In genomic region chr3:150757768-150758167, GRCh38 we compare ENCODE assay signal across 16 cellular contexts. TPM values are rescaled to one million over a fixed set of nuclear protein-coding genes. Genes with fewer than 3 reads are reported as not detected.
DNase-seq lines count a peak whose midpoint lies in the region; ATAC-seq, FAIRE-seq and TF ChIP-seq lines count a peak whose summit lies in the region.
"Had no signal": no experiment of that assay in that cellular context is flagged by ENCODE, and none has a peak within 500 bp of the region (broad histone marks: within the 10 kb centered on the region; RNA-seq: fewer than 3 reads in every experiment).

No MANE protein-coding gene starts in this region.

- H3K4me1 ChIP-seq in HepG2 (ENCODE audit: insufficient read depth, low read length) = peaks cover 72% of the 10 kb centered on the region
- H3K4me1 ChIP-seq in tibial artery = peaks cover 3 to 84% (median 48%) of the 10 kb centered on the region in 4 donors
- peaks cover 0 to 11% of the 10 kb centered on the region in 2 experiments; a peak in 2 of 4 replicates for H3K4me1 ChIP-seq in SK-N-SH (ENCODE audit: control insufficient read depth in 1 of 2, insufficient read depth in 2 of 2, low read depth in 1 of 2, low read length in 1 of 2)

- in situ Hi-C loops in HepG2 (cut with HindIII; ENCODE audit: extremely low pct_ligation_motif_present, low pct_unique_long_range_greater_than_20kb) = no loop called here

- TF ChIP-seq EP300 in HepG2 (IDR thresholded peaks at IDR 0.05; ENCODE audit: low read depth in 2 of 2, low read length in 2 of 2) = no peak
- no peak for TF ChIP-seq EP300 in HepG2 (CRISPR knock-in tag; IDR thresholded peaks at IDR 0.05; ENCODE audit: borderline replicate concordance)
- no peak for TF ChIP-seq EP300 in SK-N-SH (IDR thresholded peaks at IDR 0.05; ENCODE audit: borderline replicate concordance in 1 of 2, low read depth in 1 of 2, low read length in 1 of 2)

- H3K4me1 Mint-ChIP-seq in activated naive CD4-positive, alpha-beta T cell treated with anti-CD3 and anti-CD28 coated beads for 36 hours (ENCODE audit: low read depth) = peaks cover 58% of the 10 kb centered on the region
- peaks cover 64% of the 10 kb centered on the region for H3K4me1 Mint-ChIP-seq in activated CD4-positive, alpha-beta memory T cell treated with anti-CD3 and anti-CD28 coated beads for 36 hours (ENCODE audit: low read depth)

- H3K27ac ChIP-seq in HepG2 (ENCODE audit: extremely low read length, insufficient read depth, low read length) (peak overlapping the region; percentile 62), tibial artery (peak overlapping the region; percentile 69 to 99), SK-N-SH (ENCODE audit: low read depth in 2 of 2, low read length in 1 of 2) (no peak overlapping the region)
- H3K27ac ChIP-seq: left ventricle myocardium inferior, SJSA1 had no signal

- H3K79me2 ChIP-seq in HepG2 (ENCODE audit: insufficient read depth, low read length) = peaks cover 93% of the 10 kb centered on the region
- H3K79me2 ChIP-seq in SK-N-SH (ENCODE audit: insufficient read depth) = peaks cover 93% of the 10 kb centered on the region

- CTCF ChIA-PET in activated naive CD4-positive, alpha-beta T cell treated with anti-CD3 and anti-CD28 coated beads for 36 hours (lab: Charles Lee) = no interaction called here
- CTCF ChIA-PET in activated CD4-positive, alpha-beta memory T cell treated with anti-CD3 and anti-CD28 coated beads for 36 hours (lab: Charles Lee) = interaction anchor here (0.6 to 1.0 kb wide), 3 partner anchors 19 to 338 kb away, joined by 3 read pairs; no protein-coding TSS in a partner anchor
- CTCF ChIA-PET in HepG2 (lab: Yijun Ruan, JAX; ENCODE audit: low intra/inter-chr PET ratio, low total read pairs) = no interaction called here
- CTCF ChIA-PET in SK-N-SH (lab: Yijun Ruan, JAX) = interaction anchor here (0.7 to 2.2 kb wide), 4 partner anchors 9 to 36 kb away, joined by 3 to 7 read pairs (median 4); no protein-coding TSS in a partner anchor

- H3K36me3 Mint-ChIP-seq in activated naive CD4-positive, alpha-beta T cell treated with anti-CD3 and anti-CD28 coated beads for 36 hours (ENCODE audit: low read depth) = peaks cover 80% of the 10 kb centered on the region
- H3K36me3 Mint-ChIP-seq in activated CD4-positive, alpha-beta memory T cell treated with anti-CD3 and anti-CD28 coated beads for 36 hours = peaks cover 84% of the 10 kb centered on the region

- H3K36me3 ChIP-seq in HepG2 (replicated peaks in 1 of 2; ENCODE audit: control insufficient read depth in 1 of 2, insufficient read depth in 2 of 2, low read length in 2 of 2) = peaks cover 10 to 37% of the 10 kb centered on the region in 2 experiments
- no peaks in the 10 kb centered on the region for H3K36me3 ChIP-seq in tibial artery
- H3K36me3 ChIP-seq in SK-N-SH (replicated peaks in 1 of 2; ENCODE audit: control insufficient read depth in 1 of 2, insufficient read depth in 2 of 2, low read length in 1 of 2) = peaks cover 4 to 6% of the 10 kb centered on the region in 2 experiments

- H3K27me3 Mint-ChIP-seq in activated naive CD4-positive, alpha-beta T cell treated with anti-CD3 and anti-CD28 coated beads for 36 hours (ENCODE audit: low read depth) = no peaks in the 10 kb centered on the region
- no peaks in the 10 kb centered on the region for H3K27me3 Mint-ChIP-seq in activated CD4-positive, alpha-beta memory T cell treated with anti-CD3 and anti-CD28 coated beads for 36 hours

- no peak for DNase-seq in activated naive CD4-positive, alpha-beta T cell treated with anti-CD3 and anti-CD28 coated beads for 36 hours
- no peak for DNase-seq in activated naive CD4-positive, alpha-beta T cell (lab: John Stamatoyannopoulos, UW)
- no peak for DNase-seq in activated CD4-positive, alpha-beta memory T cell treated with anti-CD3 and anti-CD28 coated beads for 36 hours
- DNase-seq in HepG2 (ENCODE audit: low spot score) (no peak), tibial artery (no peak), SK-N-SH (no peak), foreskin melanocyte (no peak)
- DNase-seq: DMS79, esophagus squamous epithelium, left ventricle myocardium inferior, NCI-H187, NCI-H510A treated with DMSO at 0.1 percent for 48 hours, OCI-M1 had no signal

- H3K4me3 Mint-ChIP-seq in activated naive CD4-positive, alpha-beta T cell treated with anti-CD3 and anti-CD28 coated beads for 36 hours = peak overlapping the region; percentile 93
- H3K4me3 Mint-ChIP-seq in activated CD4-positive, alpha-beta memory T cell treated with anti-CD3 and anti-CD28 coated beads for 36 hours = peak overlapping the region; percentile 76

- H3K9me3 ChIP-seq in HepG2 (ENCODE audit: low read length) (no peaks in the 10 kb centered on the region), tibial artery (no peaks in the 10 kb centered on the region), SK-N-SH (no peaks in the 10 kb centered on the region)
- H3K9me3 ChIP-seq: esophagus squamous epithelium, left ventricle myocardium inferior, SJSA1 had no signal

- H3K27ac Mint-ChIP-seq in activated naive CD4-positive, alpha-beta T cell treated with anti-CD3 and anti-CD28 coated beads for 36 hours = peak overlapping the region; percentile 99
- H3K27ac Mint-ChIP-seq in activated CD4-positive, alpha-beta memory T cell treated with anti-CD3 and anti-CD28 coated beads for 36 hours = peak overlapping the region; percentile 93

- H3K9ac ChIP-seq in HepG2 (ENCODE audit: insufficient read depth, low read depth, low read length) = peak overlapping the region; percentile 31; the same call in 1 of the 2 replicates
- no peak overlapping the region for H3K9ac ChIP-seq in SK-N-SH

- no peak for ATAC-seq in HepG2
- ATAC-seq in activated CD4-positive, CD25-positive, alpha-beta regulatory T cell treated with anti-CD3 and anti-CD28 coated beads, Interleukin-2, amount 50 U/mL, for 24 hours = no peak

- H4K20me1 ChIP-seq in HepG2 (ENCODE audit: insufficient read depth, low read length) = peaks cover 69% of the 10 kb centered on the region
- H4K20me1 ChIP-seq in SK-N-SH (ENCODE audit: insufficient read depth) = peaks cover 53% of the 10 kb centered on the region

- H3K4me2 ChIP-seq in HepG2 (ENCODE audit: low read depth, low read length) (peak overlapping the region; percentile 75), SK-N-SH (no peak overlapping the region)

- H3K27me3 ChIP-seq in HepG2 (ENCODE audit: control insufficient read depth in 1 of 2, insufficient read depth in 2 of 2, low read length in 2 of 2) (no peaks in the 10 kb centered on the region; a peak in 2 of 5 replicates), tibial artery (no peaks in the 10 kb centered on the region), SK-N-SH (ENCODE audit: insufficient read depth) (no peaks in the 10 kb centered on the region)
- H3K27me3 ChIP-seq: esophagus squamous epithelium, SJSA1 had no signal

- no peaks in the 10 kb centered on the region for H3F3A ChIP-seq in SK-N-SH (replicated peaks; ENCODE audit: insufficient read depth)

- TF ChIP-seq CTCF in HepG2 (CRISPR knock-in tag; IDR thresholded peaks at IDR 0.05) (no peak), tibial artery (IDR thresholded peaks at IDR 0.05) (no peak), SK-N-SH (IDR thresholded peaks at IDR 0.05) (no peak)

- TF ChIP-seq POLR2A in HepG2 (IDR thresholded peaks at IDR 0.05; ENCODE audit: insufficient read depth in 1 of 2, low read depth in 2 of 2, low read length in 2 of 2) = peak in 1 of 2 experiments; percentile 24; a peak in 1 of 4 replicates

- intact Hi-C loops in activated naive CD4-positive, alpha-beta T cell treated with anti-CD3 and anti-CD28 coated beads for 36 hours (cut with micrococcal nuclease) = no loop called here
- intact Hi-C loops in activated CD4-positive, alpha-beta memory T cell treated with anti-CD3 and anti-CD28 coated beads for 36 hours (cut with micrococcal nuclease) = no loop called here
- intact Hi-C loops in HepG2 (cut with micrococcal nuclease; ENCODE audit: unreplicated experiment) (no loop called here), tibial artery (cut with DNase I; ENCODE audit: low total_unique reads) (no loop called here)

- POLR2A ChIA-PET in activated CD4-positive, alpha-beta memory T cell treated with anti-CD3 and anti-CD28 coated beads for 36 hours (lab: Charles Lee) = interaction anchor here (0.6 to 9.1 kb wide), 3 partner anchors 17 to 520 kb away, joined by 5 to 140 read pairs (median 35); no protein-coding TSS in a partner anchor
- POLR2A ChIA-PET in HepG2 (lab: Yijun Ruan, JAX) (interaction anchor here (0.8 to 1.9 kb wide), 5 partner anchors 8 to 22 kb away, joined by 3 to 5 read pairs (median 4); no protein-coding TSS in a partner anchor), SK-N-SH (lab: Yijun Ruan, JAX) (no interaction called here)

- peak overlapping the region; percentile 8 to 27 (median 8); a peak in 4 of 6 replicates for H3K4me3 ChIP-seq in HepG2 (replicated peaks in 1 of 3; ENCODE audit: insufficient read depth in 1 of 3, low read depth in 2 of 3, low read length in 3 of 3)
- no peak overlapping the region for H3K4me3 ChIP-seq in tibial artery
- no peak overlapping the region for H3K4me3 ChIP-seq in SK-N-SH (ENCODE audit: low read depth in 2 of 2, low read length in 1 of 2)
- H3K4me3 ChIP-seq: esophagus squamous epithelium, left ventricle myocardium inferior, SJSA1 had no signal

- TF ChIP-seq RAD21 in HepG2 (CRISPR knock-in tag; IDR thresholded peaks at IDR 0.05) (no peak), SK-N-SH (IDR thresholded peaks at IDR 0.05; ENCODE audit: low read length) (no peak)

- peak; percentile 4 for FAIRE-seq in HepG2 (lab: Jason Lieb, UNC)

- H3K9me2 ChIP-seq in SK-N-SH = no peaks in the 10 kb centered on the region

- no TSS peak for BruUV-seq in HepG2 (replicated peaks; lab: Mats Ljungman, UMichigan)

- no peak overlapping the region for H2AFZ ChIP-seq in HepG2 (ENCODE audit: low read length)
- H2AFZ ChIP-seq in SK-N-SH (ENCODE audit: low read depth) = no peak overlapping the region

- H3K9me3 Mint-ChIP-seq in activated naive CD4-positive, alpha-beta T cell treated with anti-CD3 and anti-CD28 coated beads for 36 hours = no peaks in the 10 kb centered on the region
- no peaks in the 10 kb centered on the region for H3K9me3 Mint-ChIP-seq in activated CD4-positive, alpha-beta memory T cell treated with anti-CD3 and anti-CD28 coated beads for 36 hours
- H3K9me3 Mint-ChIP-seq: neural crest cell had no signal

RNA-seq across cellular contexts. Expression of gene SIAH2, which starts 5.2 kb away (rescaled TPM):
- 10 to 100 TPM; 67.1 to 68.8 TPM for total RNA-seq in activated naive CD4-positive, alpha-beta T cell treated with anti-CD3 and anti-CD28 coated beads for 36 hours
- 10 to 100 TPM; 74.0 to 74.9 TPM for total RNA-seq in activated CD4-positive, alpha-beta memory T cell treated with anti-CD3 and anti-CD28 coated beads for 36 hours
- total RNA-seq in HepG2 (2016; rRNA removed; fragmentation: Illumina TruSeq; extraction: Trizol) = 71.8 and 79.5 TPM in 2 replicates
- total RNA-seq in HepG2 (2016; cell fraction: cytosol; rRNA removed; fragmentation: Illumina TruSeq; extraction: Trizol; ENCODE audit: low read depth) = 41.9 and 49.0 TPM in 2 replicates
- total RNA-seq in HepG2 (2016; cell fraction: insoluble cytoplasmic fraction; rRNA removed; fragmentation: Illumina TruSeq; extraction: Trizol) = 64.5 and 73.0 TPM in 2 replicates
- 102 and 124 TPM in 2 replicates for total RNA-seq in HepG2 (2016; cell fraction: membrane; rRNA removed; fragmentation: Illumina TruSeq; extraction: Trizol)
- 38.0 and 42.7 TPM in 2 replicates for total RNA-seq in HepG2 (2016; cell fraction: nucleus; rRNA removed; fragmentation: Illumina TruSeq; extraction: Trizol)
- polyA plus RNA-seq in HepG2 (2011; rRNA removed) = 117 and 140 TPM in 2 replicates
- polyA plus RNA-seq in HepG2 (2011; cell fraction: cytosol; rRNA removed) = 63.7 and 115 TPM in 2 replicates
- 132 and 149 TPM in 2 replicates for polyA plus RNA-seq in HepG2 (2011; cell fraction: nucleus; rRNA removed)
- polyA plus RNA-seq in HepG2 (2012) = 62.2 and 69.8 TPM in 2 replicates
- 51.8 and 68.8 TPM in 2 replicates for polyA plus RNA-seq in HepG2 (2016; cell fraction: cytosol; fragmentation: Illumina TruSeq; extraction: Trizol; ENCODE audit: low read depth)
- 103 and 110 TPM in 2 replicates for polyA plus RNA-seq in HepG2 (2016; cell fraction: insoluble cytoplasmic fraction; fragmentation: Illumina TruSeq; extraction: Trizol; ENCODE audit: low read depth)
- 106 and 126 TPM in 2 replicates for polyA plus RNA-seq in HepG2 (2016; cell fraction: membrane; fragmentation: Illumina TruSeq; extraction: Trizol; ENCODE audit: low read depth)
- 70.3 and 71.0 TPM in 2 replicates for polyA plus RNA-seq in HepG2 (2016; cell fraction: nucleus; fragmentation: Illumina TruSeq; extraction: Trizol; ENCODE audit: insufficient read depth, low read depth)
- polyA minus RNA-seq in HepG2 (2011; rRNA and poly(A)+ RNA removed; ENCODE audit: low replicate concordance) = 134 and 280 TPM in 2 replicates
- 79.8 and 91.3 TPM in 2 replicates for polyA minus RNA-seq in HepG2 (2011; cell fraction: cytosol; rRNA and poly(A)+ RNA removed)
- 24.6 and 28.0 TPM in 2 replicates for polyA minus RNA-seq in HepG2 (2011; cell fraction: nucleus; rRNA and poly(A)+ RNA removed)
- polyA plus RNA-seq in SK-N-SH (2012; rRNA removed) = 13.5 and 18.4 TPM in 2 replicates
- 10.8 and 11.7 TPM in 2 replicates for polyA plus RNA-seq in SK-N-SH (2012; cell fraction: cytosol; rRNA removed)
- 18.8 and 34.3 TPM in 2 replicates for polyA plus RNA-seq in SK-N-SH (2012; cell fraction: nucleus; rRNA removed)

RNA-seq across cellular contexts. Expression of gene ERICH6, which starts 54.0 kb away (rescaled TPM):
- total RNA-seq in activated naive CD4-positive, alpha-beta T cell treated with anti-CD3 and anti-CD28 coated beads for 36 hours = not detected
- total RNA-seq in activated CD4-positive, alpha-beta memory T cell treated with anti-CD3 and anti-CD28 coated beads for 36 hours = not detected
- total RNA-seq in HepG2 (2016; rRNA removed; fragmentation: Illumina TruSeq; extraction: Trizol) = not detected in 2 replicates
- 0.18 TPM in 1 of 2 replicates, not detected in the other for total RNA-seq in HepG2 (2016; cell fraction: cytosol; rRNA removed; fragmentation: Illumina TruSeq; extraction: Trizol; ENCODE audit: low read depth)
- 0.09 TPM in 1 of 2 replicates, not detected in the other for total RNA-seq in HepG2 (2016; cell fraction: insoluble cytoplasmic fraction; rRNA removed; fragmentation: Illumina TruSeq; extraction: Trizol)
- total RNA-seq in HepG2 (2016; cell fraction: membrane; rRNA removed; fragmentation: Illumina TruSeq; extraction: Trizol) = 0.15 TPM in 1 of 2 replicates, not detected in the other
- total RNA-seq in HepG2 (2016; cell fraction: nucleus; rRNA removed; fragmentation: Illumina TruSeq; extraction: Trizol) = 0.28 TPM in 1 of 2 replicates, not detected in the other
- polyA plus RNA-seq in HepG2 (2011; rRNA removed) (0.03 TPM in 1 of 2 replicates, not detected in the other), SK-N-SH (2012; rRNA removed) (0.08 and 0.21 TPM in 2 replicates)
- polyA plus RNA-seq in HepG2 (2011; cell fraction: cytosol; rRNA removed) = 0.03 and 0.18 TPM in 2 replicates
- 0.10 and 0.48 TPM in 2 replicates for polyA plus RNA-seq in HepG2 (2011; cell fraction: nucleus; rRNA removed)
- polyA plus RNA-seq in HepG2 (2012) = 0.15 TPM in 1 of 2 replicates, not detected in the other
- polyA plus RNA-seq in HepG2 (2016; cell fraction: cytosol; fragmentation: Illumina TruSeq; extraction: Trizol; ENCODE audit: low read depth) = not detected in 2 replicates
- polyA plus RNA-seq in HepG2 (2016; cell fraction: insoluble cytoplasmic fraction; fragmentation: Illumina TruSeq; extraction: Trizol; ENCODE audit: low read depth) = not detected in 2 replicates
- not detected in 2 replicates for polyA plus RNA-seq in HepG2 (2016; cell fraction: membrane; fragmentation: Illumina TruSeq; extraction: Trizol; ENCODE audit: low read depth)
- not detected in 2 replicates for polyA plus RNA-seq in HepG2 (2016; cell fraction: nucleus; fragmentation: Illumina TruSeq; extraction: Trizol; ENCODE audit: insufficient read depth, low read depth)
- 0.09 and 0.32 TPM in 2 replicates for polyA minus RNA-seq in HepG2 (2011; rRNA and poly(A)+ RNA removed; ENCODE audit: low replicate concordance)
- 0.30 TPM in 1 of 2 replicates, not detected in the other for polyA minus RNA-seq in HepG2 (2011; cell fraction: cytosol; rRNA and poly(A)+ RNA removed)
- 0.26 and 0.50 TPM in 2 replicates for polyA minus RNA-seq in HepG2 (2011; cell fraction: nucleus; rRNA and poly(A)+ RNA removed)
- polyA plus RNA-seq in SK-N-SH (2012; cell fraction: cytosol; rRNA removed) = 0.04 TPM in 2 replicates
- polyA plus RNA-seq in SK-N-SH (2012; cell fraction: nucleus; rRNA removed) = 0.06 and 0.19 TPM in 2 replicates
- total RNA-seq: esophagus squamous epithelium, SJSA1 had no signal

Comparison
In these comparisons a context has a peak if more than half of its experiments do, and no peak if none do; other contexts are left out.
1. H3K27ac ChIP-seq: peak in HepG2 (single experiment) and tibial artery (2 of 2); none in SK-N-SH (0 of 2).
2. H3K4me3 ChIP-seq: peak in HepG2 (3 of 3); none in tibial artery (0 of 2) and SK-N-SH (0 of 2).
3. CTCF ChIA-PET loops: an anchor here in activated CD4-positive, alpha-beta memory T cell treated with anti-CD3 and anti-CD28 coated beads for 36 hours (0.6 to 1.0 kb wide) and SK-N-SH (0.7 to 2.2 kb wide); none called in activated naive CD4-positive, alpha-beta T cell treated with anti-CD3 and anti-CD28 coated beads for 36 hours and HepG2.